In genomic region chr11:94958118-94958517, GRCh38 we compare ENCODE assay signal across 1 cellular context.
TF ChIP-seq lines count a peak whose summit lies in the region.

No MANE protein-coding gene starts in this region.

TF ChIP-seq in SK-N-SH treated with all-trans-retinoic acid at 6 μM for 48 hours, 23 proteins besides CTCF, POLR2A, EP300 and RAD21 (continued from another document):
- TF ChIP-seq TSHZ2 (CRISPR knock-in tag; IDR thresholded peaks at IDR 0.05) (no peak), PATZ1 (CRISPR knock-in tag; IDR thresholded peaks at IDR 0.05; ENCODE audit: borderline replicate concordance) (no peak), ESRRG (CRISPR knock-in tag; IDR thresholded peaks at IDR 0.05) (no peak), POU6F1 (CRISPR knock-in tag; IDR thresholded peaks at IDR 0.05; ENCODE audit: borderline replicate concordance, low read depth) (no peak), ZNF70 (CRISPR knock-in tag; IDR thresholded peaks at IDR 0.05) (no peak), ZNF8 (CRISPR knock-in tag; IDR thresholded peaks at IDR 0.05) (no peak), ZC3H10 (CRISPR knock-in tag; IDR thresholded peaks at IDR 0.05) (no peak), ZNF565 (CRISPR knock-in tag; conservative IDR thresholded peaks at IDR 0.05; ENCODE audit: low read depth) (no peak)
TF ChIP-seq in SK-N-SH treated with all-trans-retinoic acid at 6 μM for 48 hours: peak in this region for 0.
